Comparison of ENCODE assay signal across 9 cellular contexts in the genomic region with DNA sequence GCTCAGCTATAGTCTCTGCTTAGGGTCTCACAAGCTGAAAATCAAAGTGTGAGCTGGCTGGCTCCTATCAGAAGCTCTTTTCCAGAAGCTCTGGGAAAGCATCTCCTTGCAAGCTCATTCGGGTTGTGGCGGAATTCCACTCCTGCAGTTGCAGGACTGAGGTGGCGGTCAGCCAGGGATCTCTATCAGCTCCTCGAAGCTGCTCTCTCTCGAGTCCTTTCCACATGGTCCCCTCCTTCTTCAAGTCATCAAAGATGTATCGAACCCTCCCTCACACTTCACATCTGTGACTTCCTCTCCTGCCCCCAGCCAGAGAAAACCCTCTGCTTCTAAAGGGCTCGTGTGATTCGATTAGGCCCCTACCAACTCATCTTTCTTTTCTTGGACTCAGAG.
DNase-seq lines count a peak whose midpoint lies in the region; ATAC-seq and TF ChIP-seq lines count a peak whose summit lies in the region.
"Had no signal": no experiment of that assay in that cellular context is flagged by ENCODE, and none has a peak within 500 bp of the region (broad histone marks: within the 10 kb centered on the region; RNA-seq: fewer than 3 reads in every experiment).

No MANE protein-coding gene starts in this region.

- ATAC-seq in activated naive CD8-positive, alpha-beta T cell treated with anti-CD3 and anti-CD28 coated beads, Interleukin-2, amount 50 U/mL, for 24 hours, result no peak

- no peak overlapping the region for H3K4me3 Mint-ChIP-seq in activated T-helper 1 cell treated with anti-CD3 and anti-CD28 coated beads, Interleukin-12 subunit alpha, Interleukin-12 subunit beta, Interleukin-2, Interleukin-4 antibody, amounts not matched to agents 30 ng/mL and 10 ng/mL and 1 ng/mL, durations not matched to agents 14 hours and 24 hours and 36 hours
- H3K4me3 Mint-ChIP-seq in activated naive CD8-positive, alpha-beta T cell treated with anti-CD3 and anti-CD28 coated beads, Interleukin-2, amount 50 U/mL, for 24 hours, result no peak overlapping the region

- peaks cover 2% of the 10 kb centered on the region for H3K27me3 Mint-ChIP-seq in activated T-helper 1 cell treated with anti-CD3 and anti-CD28 coated beads, Interleukin-12 subunit alpha, Interleukin-12 subunit beta, Interleukin-2, Interleukin-4 antibody, amounts not matched to agents 30 ng/mL and 10 ng/mL and 1 ng/mL, durations not matched to agents 14 hours and 24 hours and 36 hours (ENCODE audit: insufficient read depth)
- no peaks in the 10 kb centered on the region for H3K27me3 Mint-ChIP-seq in activated naive CD8-positive, alpha-beta T cell treated with anti-CD3 and anti-CD28 coated beads, Interleukin-2, amount 50 U/mL, for 24 hours

- H3K27ac ChIP-seq in Peyer's patch (peak overlapping the region; percentile 57 to 91 (median 79)), dorsolateral prefrontal cortex (peak overlapping the region in 42 of 59 donors; percentile 8 to 87 (median 66)), tibial artery (peak overlapping the region; percentile 82 to 85)

- TF ChIP-seq CTCF in Peyer's patch (IDR thresholded peaks at IDR 0.05) (no peak), dorsolateral prefrontal cortex (IDR thresholded peaks at IDR 0.05 in 54 of 56, conservative IDR thresholded peaks at IDR 0.05 in 2 of 56; ENCODE audit: low read depth in 1 of 56, partially characterized antibody in 56 of 56) (no peak), tibial artery (IDR thresholded peaks at IDR 0.05) (no peak)

- H3K36me3 Mint-ChIP-seq in activated T-helper 1 cell treated with anti-CD3 and anti-CD28 coated beads, Interleukin-12 subunit alpha, Interleukin-12 subunit beta, Interleukin-2, Interleukin-4 antibody, amounts not matched to agents 30 ng/mL and 10 ng/mL and 1 ng/mL, durations not matched to agents 14 hours and 24 hours and 36 hours (ENCODE audit: low read depth), result no peaks in the 10 kb centered on the region
- H3K36me3 Mint-ChIP-seq in activated naive CD8-positive, alpha-beta T cell treated with anti-CD3 and anti-CD28 coated beads, Interleukin-2, amount 50 U/mL, for 24 hours (ENCODE audit: low read depth), result no peaks in the 10 kb centered on the region

- no peak for TF ChIP-seq POLR2A in Peyer's patch (IDR thresholded peaks at IDR 0.05)

- H3K36me3 ChIP-seq in Peyer's patch, result no peaks in the 10 kb centered on the region
- H3K36me3 ChIP-seq in tibial artery, result no peaks in the 10 kb centered on the region

- H3K27ac Mint-ChIP-seq in activated T-helper 1 cell treated with anti-CD3 and anti-CD28 coated beads, Interleukin-12 subunit alpha, Interleukin-12 subunit beta, Interleukin-2, Interleukin-4 antibody, amounts not matched to agents 30 ng/mL and 10 ng/mL and 1 ng/mL, durations not matched to agents 14 hours and 24 hours and 36 hours, result no peak overlapping the region
- no peak overlapping the region for H3K27ac Mint-ChIP-seq in activated naive CD8-positive, alpha-beta T cell treated with anti-CD3 and anti-CD28 coated beads, Interleukin-2, amount 50 U/mL, for 24 hours

- H3K4me3 ChIP-seq in Peyer's patch, result no peak overlapping the region
- no peak overlapping the region for H3K4me3 ChIP-seq in dorsolateral prefrontal cortex
- H3K4me3 ChIP-seq in tibial artery, result no peak overlapping the region

- intact Hi-C loops in dorsolateral prefrontal cortex (cut with DNase I), result no loop called here
- intact Hi-C loops in tibial artery (cut with DNase I; ENCODE audit: low total_unique reads), result no loop called here
- intact Hi-C loops in activated T-helper 1 cell treated with anti-CD3 and anti-CD28 coated beads, Interleukin-12 subunit alpha, Interleukin-12 subunit beta, Interleukin-2, Interleukin-4 antibody, amounts not matched to agents 30 ng/mL and 10 ng/mL and 1 ng/mL, durations not matched to agents 14 hours and 24 hours and 36 hours (cut with micrococcal nuclease), result no loop called here

- no peaks in the 10 kb centered on the region for H3K9me3 ChIP-seq in Peyer's patch
- H3K9me3 ChIP-seq in tibial artery, result no peaks in the 10 kb centered on the region

- DNase-seq in Peyer's patch, result peak in 1 of 3 donors; percentile 48
- no peak for DNase-seq in dorsolateral prefrontal cortex
- DNase-seq in mesenteric fat pad (ENCODE audit: low spot score), result peak; percentile 85
- DNase-seq in tibial artery, result peak; percentile 77 to 80
- DNase-seq in activated T-helper 1 cell treated with anti-CD3 and anti-CD28 coated beads, Interleukin-12 subunit alpha, Interleukin-12 subunit beta, Interleukin-2, Interleukin-4 antibody, amounts not matched to agents 30 ng/mL and 10 ng/mL and 1 ng/mL, durations not matched to agents 14 hours and 24 hours and 36 hours (ENCODE audit: low spot score), result no peak
- DNase-seq in activated naive CD8-positive, alpha-beta T cell treated with anti-CD3 and anti-CD28 coated beads, Interleukin-2, amount 50 U/mL, for 24 hours, result no peak
- no peak for DNase-seq in hepatic stellate cell (ENCODE audit: low spot score)
- DNase-seq in NCI-H2107 treated with DMSO at 0.1 percent for 48 hours (lab: John Stamatoyannopoulos, UW; ENCODE audit: unreplicated experiment), result no peak
- DNase-seq: activated CD4-positive, CD25-positive, alpha-beta regulatory T cell treated with anti-CD3 and anti-CD28 coated beads, Interleukin-2, amount 50 U/mL, for 72 hours had no signal

- H3K27me3 ChIP-seq in Peyer's patch (no peaks in the 10 kb centered on the region), dorsolateral prefrontal cortex (no peaks in the 10 kb centered on the region), tibial artery (no peaks in the 10 kb centered on the region)

- H3K4me1 Mint-ChIP-seq in activated T-helper 1 cell treated with anti-CD3 and anti-CD28 coated beads, Interleukin-12 subunit alpha, Interleukin-12 subunit beta, Interleukin-2, Interleukin-4 antibody, amounts not matched to agents 30 ng/mL and 10 ng/mL and 1 ng/mL, durations not matched to agents 14 hours and 24 hours and 36 hours (ENCODE audit: low read depth), result no peaks in the 10 kb centered on the region
- peaks cover 12% of the 10 kb centered on the region for H3K4me1 Mint-ChIP-seq in activated naive CD8-positive, alpha-beta T cell treated with anti-CD3 and anti-CD28 coated beads, Interleukin-2, amount 50 U/mL, for 24 hours

- H3K4me1 ChIP-seq in Peyer's patch (peaks cover 0 to 41% (median 6%) of the 10 kb centered on the region in 4 donors), tibial artery (peaks cover 4 to 66% (median 50%) of the 10 kb centered on the region in 4 donors)

- H3K9me3 Mint-ChIP-seq in activated T-helper 1 cell treated with anti-CD3 and anti-CD28 coated beads, Interleukin-12 subunit alpha, Interleukin-12 subunit beta, Interleukin-2, Interleukin-4 antibody, amounts not matched to agents 30 ng/mL and 10 ng/mL and 1 ng/mL, durations not matched to agents 14 hours and 24 hours and 36 hours, result no peaks in the 10 kb centered on the region
- H3K9me3 Mint-ChIP-seq in activated naive CD8-positive, alpha-beta T cell treated with anti-CD3 and anti-CD28 coated beads, Interleukin-2, amount 50 U/mL, for 24 hours, result peaks cover 2% of the 10 kb centered on the region

Comparison
In these comparisons a context has a peak if more than half of its experiments do, and no peak if none do; other contexts are left out.
1. DNase-seq: peak in mesenteric fat pad (single experiment) and tibial artery (2 of 2); none in dorsolateral prefrontal cortex (0 of 10), activated T-helper 1 cell treated with anti-CD3 and anti-CD28 coated beads, Interleukin-12 subunit alpha, Interleukin-12 subunit beta, Interleukin-2, Interleukin-4 antibody, amounts not matched to agents 30 ng/mL and 10 ng/mL and 1 ng/mL, durations not matched to agents 14 hours and 24 hours and 36 hours (single experiment), activated naive CD8-positive, alpha-beta T cell treated with anti-CD3 and anti-CD28 coated beads, Interleukin-2, amount 50 U/mL, for 24 hours (single experiment), hepatic stellate cell (single experiment) and NCI-H2107 treated with DMSO at 0.1 percent for 48 hours (single experiment).
2. Peak in every context shown above with its lines, with median percentiles within 50 percentile points of each other: H3K27ac ChIP-seq.